1 cellular context compared by ENCODE assay signal in genomic region chr2:96687266-96687665, GRCh38.
TF ChIP-seq lines count a peak whose summit lies in the region.

No MANE protein-coding gene starts in this region.

TF ChIP-seq in HepG2, 621 proteins besides CTCF, POLR2A, EP300 and RAD21:
- TF ChIP-seq, protein P1, sequence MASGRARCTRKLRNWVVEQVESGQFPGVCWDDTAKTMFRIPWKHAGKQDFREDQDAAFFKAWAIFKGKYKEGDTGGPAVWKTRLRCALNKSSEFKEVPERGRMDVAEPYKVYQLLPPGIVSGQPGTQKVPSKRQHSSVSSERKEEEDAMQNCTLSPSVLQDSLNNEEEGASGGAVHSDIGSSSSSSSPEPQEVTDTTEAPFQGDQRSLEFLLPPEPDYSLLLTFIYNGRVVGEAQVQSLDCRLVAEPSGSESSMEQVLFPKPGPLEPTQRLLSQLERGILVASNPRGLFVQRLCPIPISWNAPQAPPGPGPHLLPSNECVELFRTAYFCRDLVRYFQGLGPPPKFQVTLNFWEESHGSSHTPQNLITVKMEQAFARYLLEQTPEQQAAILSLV (CRISPR knock-in tag; IDR thresholded peaks at IDR 0.05; ENCODE audit: borderline replicate concordance) = 0 out of 2 replicates have a peak, but pooled peaks have one; percentile 43
- TF ChIP-seq LCORL (IDR thresholded peaks at IDR 0.05) (peak; percentile 99), LCORL (CRISPR knock-in tag; IDR thresholded peaks at IDR 0.05) (no peak), KDM1A (CRISPR knock-in tag; IDR thresholded peaks at IDR 0.05) (0 out of 2 replicates have a peak, but pooled peaks have one; percentile 27), ZNF629 (CRISPR knock-in tag; conservative IDR thresholded peaks at IDR 0.05) (peak; percentile 95), FOXA1 (IDR thresholded peaks at IDR 0.05) (no peak), FOXA1 (CRISPR knock-in tag; IDR thresholded peaks at IDR 0.05) (peak; percentile 55), BORCS8-MEF2B (CRISPR knock-in tag; IDR thresholded peaks at IDR 0.05) (0 out of 2 replicates have a peak, but pooled peaks have one; percentile 10), GATA4 (IDR thresholded peaks at IDR 0.05; ENCODE audit: borderline replicate concordance, low read depth) (no peak), ZMYM3 (CRISPR knock-in tag; IDR thresholded peaks at IDR 0.05) (peak; percentile 80), ZNF460 (CRISPR knock-in tag; IDR thresholded peaks at IDR 0.05; ENCODE audit: borderline replicate concordance) (no peak)
